ENCODE assay signal across 1 cellular context in genomic region chr7:75986147-75986781, GRCh38.
TF ChIP-seq lines count a peak whose summit lies in the region.

No MANE protein-coding gene starts in this region.

TF ChIP-seq in H1, 55 proteins besides CTCF, POLR2A, EP300 and RAD21:
- TF ChIP-seq SUZ12 (IDR thresholded peaks at IDR 0.05; ENCODE audit: low read length) (no peak), CHD1 (IDR thresholded peaks at IDR 0.05; ENCODE audit: low read depth, low read length) (no peak), TAF1 (IDR thresholded peaks at IDR 0.05; ENCODE audit: low read depth, low read length) (no peak), SP4 (IDR thresholded peaks at IDR 0.05; ENCODE audit: low read length) (no peak), POLR2AphosphoS5 (IDR thresholded peaks at IDR 0.05; ENCODE audit: low read depth, low read length) (peak; percentile 37; the same call in 1 of the 2 replicates), KDM5A (IDR thresholded peaks at IDR 0.05; ENCODE audit: low read length) (no peak), SP1 (IDR thresholded peaks at IDR 0.05; ENCODE audit: low read depth, low read length) (no peak), SRF (IDR thresholded peaks at IDR 0.05; ENCODE audit: low read depth, low read length) (no peak)
- TF ChIP-seq, protein P1, sequence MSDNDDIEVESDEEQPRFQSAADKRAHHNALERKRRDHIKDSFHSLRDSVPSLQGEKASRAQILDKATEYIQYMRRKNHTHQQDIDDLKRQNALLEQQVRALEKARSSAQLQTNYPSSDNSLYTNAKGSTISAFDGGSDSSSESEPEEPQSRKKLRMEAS (IDR thresholded peaks at IDR 0.05), result no peak
TF ChIP-seq in H1: peak in this region for 1.
